ENCODE assay signal across 20 cellular contexts in genomic region chr10:50572017-50572491, GRCh38.
"Had no signal": no experiment of that assay in that cellular context is flagged by ENCODE, and none has a peak within 500 bp of the region (broad histone marks: within the 10 kb centered on the region; RNA-seq: fewer than 3 reads in every experiment).

No MANE protein-coding gene starts in this region.

- H3K9me3 ChIP-seq: ascending aorta, breast epithelium, gastrocnemius medialis, left ventricle myocardium inferior, ovary, thyroid gland had no signal

- ATAC-seq: activated T-cell treated with anti-CD3 and anti-CD28 coated beads, Interleukin-2, amount 50 U/mL, for 72 hours; esophagus mucosa; gastrocnemius medialis; naive thymus-derived CD4-positive, alpha-beta T cell; stimulated activated naive B cell treated with anti-CD40 and anti-IgM and Interleukin-4, amounts not matched to agents 10 μg/mL and 1 μg/mL and 100 μg/mL, for 72 hours had no signal

- FAIRE-seq: urothelium cell line had no signal

- H3K27me3 ChIP-seq: ascending aorta, breast epithelium, gastrocnemius medialis, neural progenitor cell, ovary, thyroid gland had no signal

- H2AFZ ChIP-seq: neural progenitor cell had no signal

- DNase-seq: activated CD4-positive, CD25-positive, alpha-beta regulatory T cell treated with anti-CD3 and anti-CD28 coated beads, Interleukin-2, amount 50 U/mL, for 72 hours; activated CD8-positive, alpha-beta memory T cell treated with anti-CD3 and anti-CD28 coated beads for 24 hours; activated effector memory CD4-positive, alpha-beta T cell treated with anti-CD3 and anti-CD28 coated beads, Interleukin-2, amount 50 U/mL, for 16 hours; activated T-cell treated with anti-CD3 and anti-CD28 coated beads, Interleukin-2, amount 50 U/mL, for 72 hours; cortex of kidney; effector CD4-positive, alpha-beta T cell; gastrocnemius medialis; head of caudate nucleus; left ventricle myocardium inferior; naive thymus-derived CD4-positive, alpha-beta T cell; ovary; stimulated activated naive B cell treated with anti-CD40 and anti-IgM and Interleukin-4, amounts not matched to agents 10 μg/mL and 1 μg/mL and 100 μg/mL, for 72 hours; T-helper 1 cell; T-helper 9 cell; thyroid gland had no signal

- H3K36me3 ChIP-seq: ascending aorta, breast epithelium, gastrocnemius medialis, left ventricle myocardium inferior, neural progenitor cell, ovary, thyroid gland had no signal

- H3K9ac ChIP-seq: neural progenitor cell had no signal

- H3K27ac ChIP-seq: ascending aorta, breast epithelium, gastrocnemius medialis, left ventricle myocardium inferior, neural progenitor cell, ovary had no signal

- H3K4me3 ChIP-seq: ascending aorta, breast epithelium, gastrocnemius medialis, left ventricle myocardium inferior, neural progenitor cell, ovary, thyroid gland had no signal

- H3K4me2 ChIP-seq: neural progenitor cell had no signal

- H3K4me1 ChIP-seq: breast epithelium had no signal
